Comparison of ENCODE assay signal across 8 cellular contexts in genomic region chr3:105727036-105727435, GRCh38.
A peak's percentile ranks its signal among the peaks of the same experiment; 100 is the strongest.
DNase-seq lines count a peak whose midpoint lies in the region; ATAC-seq, FAIRE-seq and TF ChIP-seq lines count a peak whose summit lies in the region.
"Not testable (repeated sequence)": the region's sequence is repeated elsewhere in the genome, so short reads cannot be mapped to it uniquely, and the experiment has no call there.

No MANE protein-coding gene starts in this region.

- not testable (repeated sequence) for TF ChIP-seq POLR2A in GM12878 (IDR thresholded peaks at IDR 0.05; ENCODE audit: low read depth, low read length)

- H3K79me2 ChIP-seq in GM12878 (ENCODE audit: control insufficient read depth, insufficient read depth, low read length) = not testable (repeated sequence)

- peaks cover 26 to 43% (median 40%) of the 10 kb centered on the region in 4 donors for H3K4me1 Mint-ChIP-seq in CD4-positive, CD25-positive, alpha-beta regulatory T cell
- H3K4me1 Mint-ChIP-seq in activated CD8-positive, alpha-beta T cell treated with anti-CD3 and anti-CD28 coated beads, Interleukin-2, amount 10 ng/mL, durations not matched to agents 7 days and 5 days (ENCODE audit: low read depth) = peaks cover 43% of the 10 kb centered on the region
- H3K4me1 Mint-ChIP-seq in activated naive CD4-positive, alpha-beta T cell treated with anti-CD3 and anti-CD28 coated beads, Interleukin-2, amount 10 ng/mL, durations not matched to agents 7 days and 5 days = peaks cover 35% of the 10 kb centered on the region
- H3K4me1 Mint-ChIP-seq in activated naive CD8-positive, alpha-beta T cell treated with anti-CD3 and anti-CD28 coated beads, Interleukin-2, amount 10 ng/mL, durations not matched to agents 7 days and 5 days = peaks cover 23% of the 10 kb centered on the region
- H3K4me1 Mint-ChIP-seq in endothelial cell (ENCODE audit: unreplicated experiment) = not testable (repeated sequence)
- peaks cover 41 to 48% of the 10 kb centered on the region in 2 donors for H3K4me1 Mint-ChIP-seq in natural killer cell
- peaks cover 23% of the 10 kb centered on the region for H3K4me1 Mint-ChIP-seq in stimulated activated effector memory CD8-positive, alpha-beta T cell treated with anti-CD3 and anti-CD28 coated beads, Interleukin-12 subunit alpha, Interleukin-12 subunit beta, amount 100 ng/mL, for 72 hours

- not testable (repeated sequence) for TF ChIP-seq CTCF in GM12878 (IDR thresholded peaks at IDR 0.05 in 2 of 3, conservative IDR thresholded peaks at IDR 0.05 in 1 of 3; ENCODE audit: control insufficient read depth in 2 of 3, extremely low read depth in 1 of 3, insufficient read depth in 1 of 3, low read depth in 3 of 3, low read length in 3 of 3); endothelial cell (IDR thresholded peaks at IDR 0.05; ENCODE audit: unreplicated experiment); natural killer cell (IDR thresholded peaks at IDR 0.05)

- SMC1A ChIA-PET in GM12878 (lab: Charles Lee; ENCODE audit: uncharacterized antibody, unreplicated experiment) = interaction anchor here (1.0 to 1.3 kb wide), 3 partner anchors 10 to 28 kb away, joined by 3 to 4 read pairs (median 3); no protein-coding TSS in a partner anchor

- in situ Hi-C loops in GM12878 (cut with MboI) = not testable (repeated sequence)

- not testable (repeated sequence) for H3K4me1 ChIP-seq in CD4-positive, CD25-positive, alpha-beta regulatory T cell (ENCODE audit: control insufficient read depth, insufficient read depth, low read length, poor library complexity, severe bottlenecking); GM12878 (ENCODE audit: control insufficient read depth, insufficient read depth, low read length)

- not testable (repeated sequence) for DNase-seq in CD4-positive, CD25-positive, alpha-beta regulatory T cell; activated CD8-positive, alpha-beta T cell treated with anti-CD3 and anti-CD28 coated beads, Interleukin-2, amount 10 ng/mL, durations not matched to agents 7 days and 5 days; activated naive CD4-positive, alpha-beta T cell treated with anti-CD3 and anti-CD28 coated beads, Interleukin-2, amount 10 ng/mL, durations not matched to agents 7 days and 5 days; activated naive CD8-positive, alpha-beta T cell treated with anti-CD3 and anti-CD28 coated beads, Interleukin-2, amount 10 ng/mL, durations not matched to agents 7 days and 5 days; GM12878 (ENCODE audit: low read depth, low spot score); endothelial cell (ENCODE audit: low spot score); natural killer cell; stimulated activated effector memory CD8-positive, alpha-beta T cell treated with anti-CD3 and anti-CD28 coated beads, Interleukin-12 subunit alpha, Interleukin-12 subunit beta, amount 100 ng/mL, for 72 hours (ENCODE audit: low spot score in 2 of 2)

- not testable (repeated sequence) for TF ChIP-seq EP300 in GM12878 (IDR thresholded peaks at IDR 0.05; ENCODE audit: borderline replicate concordance in 1 of 2, control insufficient read depth in 1 of 2, low read depth in 2 of 2, low read length in 2 of 2)

- H3K27ac Mint-ChIP-seq in CD4-positive, CD25-positive, alpha-beta regulatory T cell = peak overlapping the region in 2 of 3 donors; percentile 34 to 36
- H3K27ac Mint-ChIP-seq in activated CD8-positive, alpha-beta T cell treated with anti-CD3 and anti-CD28 coated beads, Interleukin-2, amount 10 ng/mL, durations not matched to agents 7 days and 5 days = peak overlapping the region; percentile 63
- peak overlapping the region; percentile 78 for H3K27ac Mint-ChIP-seq in activated naive CD4-positive, alpha-beta T cell treated with anti-CD3 and anti-CD28 coated beads, Interleukin-2, amount 10 ng/mL, durations not matched to agents 7 days and 5 days
- peak overlapping the region; percentile 43 for H3K27ac Mint-ChIP-seq in activated naive CD8-positive, alpha-beta T cell treated with anti-CD3 and anti-CD28 coated beads, Interleukin-2, amount 10 ng/mL, durations not matched to agents 7 days and 5 days
- H3K27ac Mint-ChIP-seq in endothelial cell (ENCODE audit: unreplicated experiment) = not testable (repeated sequence)
- H3K27ac Mint-ChIP-seq in natural killer cell = peak overlapping the region; percentile 71 to 83
- H3K27ac Mint-ChIP-seq in stimulated activated effector memory CD8-positive, alpha-beta T cell treated with anti-CD3 and anti-CD28 coated beads, Interleukin-12 subunit alpha, Interleukin-12 subunit beta, amount 100 ng/mL, for 72 hours = peak overlapping the region; percentile 85

- not testable (repeated sequence) for ATAC-seq in CD4-positive, CD25-positive, alpha-beta regulatory T cell (ENCODE audit: low read depth in 2 of 2); activated CD8-positive, alpha-beta T cell treated with anti-CD3 and anti-CD28 coated beads, Interleukin-2, amount 10 ng/mL, durations not matched to agents 7 days and 5 days; activated naive CD8-positive, alpha-beta T cell treated with anti-CD3 and anti-CD28 coated beads, Interleukin-2, amount 10 ng/mL, durations not matched to agents 7 days and 5 days (ENCODE audit: low read depth); GM12878; natural killer cell; stimulated activated effector memory CD8-positive, alpha-beta T cell treated with anti-CD3 and anti-CD28 coated beads, Interleukin-12 subunit alpha, Interleukin-12 subunit beta, amount 100 ng/mL, for 72 hours

- CTCF ChIA-PET in activated CD8-positive, alpha-beta T cell treated with anti-CD3 and anti-CD28 coated beads, Interleukin-2, amount 10 ng/mL, durations not matched to agents 7 days and 5 days (lab: Charles Lee); GM12878 (lab: Yijun Ruan, JAX): not testable (repeated sequence)
- CTCF ChIA-PET in activated naive CD4-positive, alpha-beta T cell treated with anti-CD3 and anti-CD28 coated beads, Interleukin-2, amount 10 ng/mL, durations not matched to agents 7 days and 5 days (lab: Charles Lee) = interaction anchor here (0.7 kb wide), 1 partner anchor 16 kb away, joined by 3 read pairs; no protein-coding TSS in a partner anchor

- BruUV-seq in GM12878 (replicated peaks; lab: Mats Ljungman, UMichigan) = not testable (repeated sequence)

- H3K4me2 ChIP-seq in GM12878 (ENCODE audit: control insufficient read depth, insufficient read depth) = not testable (repeated sequence)

- H3K27ac ChIP-seq in CD4-positive, CD25-positive, alpha-beta regulatory T cell (ENCODE audit: insufficient read depth, low read length, poor library complexity, severe bottlenecking); GM12878 (ENCODE audit: control insufficient read depth, insufficient read depth): not testable (repeated sequence)

- FAIRE-seq in GM12878 (lab: Jason Lieb, UNC) = not testable (repeated sequence)

- POLR2A ChIA-PET in activated CD8-positive, alpha-beta T cell treated with anti-CD3 and anti-CD28 coated beads, Interleukin-2, amount 10 ng/mL, durations not matched to agents 7 days and 5 days (lab: Charles Lee) = interaction anchor here (0.6 to 0.7 kb wide), 2 partner anchors 69 to 108 kb away, joined by 3 to 6 read pairs; no protein-coding TSS in a partner anchor
- POLR2A ChIA-PET in activated naive CD8-positive, alpha-beta T cell treated with anti-CD3 and anti-CD28 coated beads, Interleukin-2, amount 10 ng/mL, durations not matched to agents 7 days and 5 days (lab: Charles Lee); GM12878 (lab: Charles Lee): not testable (repeated sequence)

- H3K4me3 ChIP-seq in CD4-positive, CD25-positive, alpha-beta regulatory T cell (ENCODE audit: low read depth, low read length); GM12878: not testable (repeated sequence)

- intact Hi-C loops in GM12878 (cut with micrococcal nuclease; ENCODE audit: unreplicated experiment) = loop anchor here (10.0 kb wide), 1 partner anchor 138 kb away; the partner anchor contains the start of gene CBLB
- intact Hi-C loops in natural killer cell (cut with micrococcal nuclease) = not testable (repeated sequence)

- not testable (repeated sequence) for H3K27me3 ChIP-seq in CD4-positive, CD25-positive, alpha-beta regulatory T cell (ENCODE audit: control insufficient read depth, insufficient read depth, low read length); GM12878 (replicated peaks in 1 of 2; ENCODE audit: control insufficient read depth in 2 of 2, insufficient read depth in 2 of 2, low read length in 1 of 2)

- not testable (repeated sequence) for H3K36me3 ChIP-seq in CD4-positive, CD25-positive, alpha-beta regulatory T cell (ENCODE audit: control insufficient read depth, insufficient read depth, low read length)
- H3K36me3 ChIP-seq in GM12878 (ENCODE audit: control insufficient read depth in 2 of 2, insufficient read depth in 2 of 2, low read length in 1 of 2) = peaks cover 0 to 13% of the 10 kb centered on the region in 2 experiments; a peak in 1 of 4 replicates

- not testable (repeated sequence) for TF ChIP-seq RAD21 in GM12878 (IDR thresholded peaks at IDR 0.05; ENCODE audit: insufficient read depth, low read depth, low read length)

- H3K9me3 ChIP-seq in CD4-positive, CD25-positive, alpha-beta regulatory T cell (ENCODE audit: control insufficient read depth in 2 of 2, low read length in 2 of 2); GM12878 (replicated peaks; ENCODE audit: control insufficient read depth, insufficient read depth, low read length): not testable (repeated sequence)

- H2AFZ ChIP-seq in GM12878 (ENCODE audit: control insufficient read depth, low read depth, low read length) = not testable (repeated sequence)

- H3K9ac ChIP-seq in GM12878 (ENCODE audit: control insufficient read depth, insufficient read depth, low read length) = not testable (repeated sequence)

- peaks cover 35% of the 10 kb centered on the region for H3K36me3 Mint-ChIP-seq in CD4-positive, CD25-positive, alpha-beta regulatory T cell
- H3K36me3 Mint-ChIP-seq in activated CD8-positive, alpha-beta T cell treated with anti-CD3 and anti-CD28 coated beads, Interleukin-2, amount 10 ng/mL, durations not matched to agents 7 days and 5 days (ENCODE audit: low read depth) = peaks cover 77% of the 10 kb centered on the region
- H3K36me3 Mint-ChIP-seq in activated naive CD4-positive, alpha-beta T cell treated with anti-CD3 and anti-CD28 coated beads, Interleukin-2, amount 10 ng/mL, durations not matched to agents 7 days and 5 days = peaks cover 66% of the 10 kb centered on the region
- H3K36me3 Mint-ChIP-seq in activated naive CD8-positive, alpha-beta T cell treated with anti-CD3 and anti-CD28 coated beads, Interleukin-2, amount 10 ng/mL, durations not matched to agents 7 days and 5 days = peaks cover 61% of the 10 kb centered on the region
- H3K36me3 Mint-ChIP-seq in endothelial cell (ENCODE audit: low read depth, unreplicated experiment) (peaks cover 17% of the 10 kb centered on the region), natural killer cell (peaks cover 19% of the 10 kb centered on the region)
- H3K36me3 Mint-ChIP-seq in stimulated activated effector memory CD8-positive, alpha-beta T cell treated with anti-CD3 and anti-CD28 coated beads, Interleukin-12 subunit alpha, Interleukin-12 subunit beta, amount 100 ng/mL, for 72 hours = peaks cover 82% of the 10 kb centered on the region

- not testable (repeated sequence) for H4K20me1 ChIP-seq in GM12878 (ENCODE audit: control insufficient read depth, insufficient read depth)

- 97% methylated on average over 3 of the region's 3 CpGs for WGBS in GM12878 (ENCODE audit: insufficient coverage, insufficient replicate concordance, low lambda C conversion rate, missing lambda C conversion rate)

- not testable (repeated sequence) for H3K4me3 Mint-ChIP-seq in CD4-positive, CD25-positive, alpha-beta regulatory T cell; activated CD8-positive, alpha-beta T cell treated with anti-CD3 and anti-CD28 coated beads, Interleukin-2, amount 10 ng/mL, durations not matched to agents 7 days and 5 days; activated naive CD4-positive, alpha-beta T cell treated with anti-CD3 and anti-CD28 coated beads, Interleukin-2, amount 10 ng/mL, durations not matched to agents 7 days and 5 days; activated naive CD8-positive, alpha-beta T cell treated with anti-CD3 and anti-CD28 coated beads, Interleukin-2, amount 10 ng/mL, durations not matched to agents 7 days and 5 days; natural killer cell; stimulated activated effector memory CD8-positive, alpha-beta T cell treated with anti-CD3 and anti-CD28 coated beads, Interleukin-12 subunit alpha, Interleukin-12 subunit beta, amount 100 ng/mL, for 72 hours
- peak overlapping the region; percentile 52 for H3K4me3 Mint-ChIP-seq in endothelial cell (ENCODE audit: unreplicated experiment)

- H3K27me3 Mint-ChIP-seq in CD4-positive, CD25-positive, alpha-beta regulatory T cell; activated CD8-positive, alpha-beta T cell treated with anti-CD3 and anti-CD28 coated beads, Interleukin-2, amount 10 ng/mL, durations not matched to agents 7 days and 5 days (ENCODE audit: low read depth); activated naive CD4-positive, alpha-beta T cell treated with anti-CD3 and anti-CD28 coated beads, Interleukin-2, amount 10 ng/mL, durations not matched to agents 7 days and 5 days; activated naive CD8-positive, alpha-beta T cell treated with anti-CD3 and anti-CD28 coated beads, Interleukin-2, amount 10 ng/mL, durations not matched to agents 7 days and 5 days; endothelial cell (ENCODE audit: unreplicated experiment); natural killer cell (ENCODE audit: low read depth in 2 of 2): not testable (repeated sequence)

- peaks cover 2 to 14% (median 6%) of the 10 kb centered on the region in 7 donors for H3K9me3 Mint-ChIP-seq in CD4-positive, CD25-positive, alpha-beta regulatory T cell
- H3K9me3 Mint-ChIP-seq in activated CD8-positive, alpha-beta T cell treated with anti-CD3 and anti-CD28 coated beads, Interleukin-2, amount 10 ng/mL, durations not matched to agents 7 days and 5 days (ENCODE audit: insufficient read depth) = peaks cover 41% of the 10 kb centered on the region
- peaks cover 16% of the 10 kb centered on the region for H3K9me3 Mint-ChIP-seq in activated naive CD4-positive, alpha-beta T cell treated with anti-CD3 and anti-CD28 coated beads, Interleukin-2, amount 10 ng/mL, durations not matched to agents 7 days and 5 days
- H3K9me3 Mint-ChIP-seq in activated naive CD8-positive, alpha-beta T cell treated with anti-CD3 and anti-CD28 coated beads, Interleukin-2, amount 10 ng/mL, durations not matched to agents 7 days and 5 days = peaks cover 13% of the 10 kb centered on the region
- not testable (repeated sequence) for H3K9me3 Mint-ChIP-seq in endothelial cell (ENCODE audit: unreplicated experiment); natural killer cell; stimulated activated effector memory CD8-positive, alpha-beta T cell treated with anti-CD3 and anti-CD28 coated beads, Interleukin-12 subunit alpha, Interleukin-12 subunit beta, amount 100 ng/mL, for 72 hours

- RAD21 ChIA-PET in GM12878 (lab: Charles Lee; ENCODE audit: unreplicated experiment) = interaction anchor here (1.4 kb wide), 1 partner anchor 110 kb away, joined by 3 read pairs; no protein-coding TSS in a partner anchor
